8 cellular contexts compared by ENCODE assay signal in genomic region chr7:69893915-69894314, GRCh38.
DNase-seq lines count a peak whose midpoint lies in the region; ATAC-seq and FAIRE-seq lines count a peak whose summit lies in the region.

No MANE protein-coding gene starts in this region.

- H3K4me3 ChIP-seq in GM23248 = no peak overlapping the region
- peak overlapping the region; percentile 7; the same call in 1 of the 2 replicates for H3K4me3 ChIP-seq in iPS-20b (ENCODE audit: low read length)

- H4K20me1 ChIP-seq in GM23248 (ENCODE audit: insufficient read depth) = no peaks in the 10 kb centered on the region; the same call in 1 of the 2 replicates

- H3K36me3 ChIP-seq in GM23248 (ENCODE audit: low read depth) (no peaks in the 10 kb centered on the region), iPS-20b (ENCODE audit: insufficient read depth, low read depth, low read length) (no peaks in the 10 kb centered on the region)

- no peak overlapping the region for H2AFZ ChIP-seq in GM23248

- in situ Hi-C loops in GM23248 (cut with MboI) = no loop called here

- H3K9ac ChIP-seq in GM23248 (no peak overlapping the region), iPS-20b (ENCODE audit: low read depth, low read length) (no peak overlapping the region)

- DNase-seq in AML-193 (lab: John Stamatoyannopoulos, UW) (peak; percentile 47), GM23248 (peak; percentile 27), OCI-M1 (lab: John Stamatoyannopoulos, UW) (peak; percentile 16), GM19239 (ENCODE audit: insufficient read length, low spot score) (no peak), SW480 (ENCODE audit: low spot score) (no peak)

- no peaks in the 10 kb centered on the region for H3K27me3 ChIP-seq in GM23248 (replicated peaks; ENCODE audit: insufficient read depth)
- H3K27me3 ChIP-seq in iPS-20b (ENCODE audit: insufficient read depth, low read length) = no peaks in the 10 kb centered on the region

- H3F3A ChIP-seq in GM23248 (ENCODE audit: insufficient read depth) = no peaks in the 10 kb centered on the region

- H3K4me2 ChIP-seq in GM23248 (ENCODE audit: unreplicated experiment) = no peak overlapping the region

- H3K9me2 ChIP-seq in GM23248 (ENCODE audit: insufficient read depth) = no peaks in the 10 kb centered on the region

- H3K27ac ChIP-seq in GM23248 = no peak overlapping the region
- H3K27ac ChIP-seq in iPS-20b (ENCODE audit: low read length) = no peak overlapping the region

- 54 to 67% methylated on average over 2 to 3 of the region's 3 CpGs for WGBS in GM23248 (ENCODE audit: low coverage in 1 of 2, low lambda C conversion rate in 2 of 2, missing lambda C conversion rate in 2 of 2), 2 experiments

- H3K4me1 ChIP-seq in GM23248 (ENCODE audit: insufficient read depth) (no peaks in the 10 kb centered on the region), iPS-20b (ENCODE audit: insufficient read depth, low read length) (peaks cover 19% of the 10 kb centered on the region; the same call in 1 of the 2 replicates)

- H3K79me2 ChIP-seq in GM23248 (ENCODE audit: insufficient read depth) = no peaks in the 10 kb centered on the region

- FAIRE-seq in GM19239 (lab: Jason Lieb, UNC) = no peak

- no peaks in the 10 kb centered on the region for H3K9me3 ChIP-seq in GM23248 (ENCODE audit: low read depth)
- no peaks in the 10 kb centered on the region for H3K9me3 ChIP-seq in iPS-20b (ENCODE audit: insufficient read depth, low read depth, low read length)

- no peak for ATAC-seq in HG03196 (IDR thresholded peaks at IDR 0.05; ENCODE audit: unreplicated experiment)
- ATAC-seq in HG03520 (IDR thresholded peaks at IDR 0.05; ENCODE audit: unreplicated experiment) = no peak

Comparison
In these comparisons a context has a peak if more than half of its experiments do, and no peak if none do; other contexts are left out.
1. DNase-seq: peak in AML-193 (2 of 2), GM23248 (single experiment) and OCI-M1 (single experiment); none in GM19239 (single experiment) and SW480 (single experiment).